In the genomic region with DNA sequence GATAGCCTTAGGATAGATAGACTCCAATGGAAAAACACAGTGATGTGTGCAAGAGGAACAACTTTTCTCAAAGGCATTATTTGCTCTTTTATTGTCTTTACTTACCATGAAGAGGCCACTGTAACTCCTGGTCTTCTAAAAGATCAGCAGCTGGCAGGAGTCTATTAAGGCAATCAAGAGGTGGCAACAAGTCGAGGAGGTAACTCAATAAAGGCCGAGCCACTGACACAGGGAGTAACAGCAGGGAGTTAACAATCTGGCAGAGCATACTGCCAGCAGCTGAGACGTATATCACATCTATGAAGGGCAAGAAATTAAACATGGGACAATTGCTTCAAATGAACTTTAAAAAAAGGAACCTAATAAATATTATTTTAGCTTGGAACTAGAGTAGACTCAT, we compare ENCODE assay signal across 33 cellular contexts.
DNase-seq lines count a peak whose midpoint lies in the region; ATAC-seq and TF ChIP-seq lines count a peak whose summit lies in the region.
"Had no signal": no experiment of that assay in that cellular context is flagged by ENCODE, and none has a peak within 500 bp of the region (broad histone marks: within the 10 kb centered on the region; RNA-seq: fewer than 3 reads in every experiment).

No MANE protein-coding gene starts in this region.

- no peaks in the 10 kb centered on the region for H3K27me3 Mint-ChIP-seq in activated T-helper 17 cell treated with anti-CD3 and anti-CD28 coated beads, Interleukin-2, amount 50 U/mL, for 72 hours
- no peaks in the 10 kb centered on the region for H3K27me3 Mint-ChIP-seq in nephron progenitor cell (ENCODE audit: low read depth, poor library complexity)
- H3K27me3 Mint-ChIP-seq in T-cell, result no peaks in the 10 kb centered on the region
- H3K27me3 Mint-ChIP-seq: activated naive CD8-positive, alpha-beta T cell treated with anti-CD3 and anti-CD28 coated beads, Interleukin-2, amount 50 U/mL, for 24 hours; CD4-positive, CD25-positive, alpha-beta regulatory T cell; memory B cell had no signal

- H3K4me3 Mint-ChIP-seq in activated T-helper 17 cell treated with anti-CD3 and anti-CD28 coated beads, Interleukin-2, amount 50 U/mL, for 72 hours, result no peak overlapping the region
- H3K4me3 Mint-ChIP-seq in nephron progenitor cell, result no peak overlapping the region
- H3K4me3 Mint-ChIP-seq in T-cell, result no peak overlapping the region
- H3K4me3 Mint-ChIP-seq: activated naive CD8-positive, alpha-beta T cell treated with anti-CD3 and anti-CD28 coated beads, Interleukin-2, amount 50 U/mL, for 24 hours; CD4-positive, CD25-positive, alpha-beta regulatory T cell; GM23338; immature natural killer cell; memory B cell had no signal

- H4K8ac ChIP-seq in neuronal stem cell (ENCODE audit: low read depth, low read length), result no peak overlapping the region

- no peak overlapping the region for H3K14ac ChIP-seq in neuronal stem cell (ENCODE audit: low read length)

- peaks cover 86% of the 10 kb centered on the region for H3K36me3 Mint-ChIP-seq in activated T-helper 17 cell treated with anti-CD3 and anti-CD28 coated beads, Interleukin-2, amount 50 U/mL, for 72 hours (ENCODE audit: low read depth)
- H3K36me3 Mint-ChIP-seq in nephron progenitor cell (ENCODE audit: low read depth), result peaks cover 73% of the 10 kb centered on the region
- H3K36me3 Mint-ChIP-seq in T-cell, result peaks cover 60% of the 10 kb centered on the region

- H3K27ac Mint-ChIP-seq in activated T-helper 17 cell treated with anti-CD3 and anti-CD28 coated beads, Interleukin-2, amount 50 U/mL, for 72 hours, result peak overlapping the region; percentile 9
- peak overlapping the region; percentile 44 for H3K27ac Mint-ChIP-seq in nephron progenitor cell
- H3K27ac Mint-ChIP-seq in T-cell, result peak overlapping the region in 1 of 2 donors; percentile 26
- H3K27ac Mint-ChIP-seq: activated naive CD8-positive, alpha-beta T cell treated with anti-CD3 and anti-CD28 coated beads, Interleukin-2, amount 50 U/mL, for 24 hours; GM23338 had no signal

- no peak overlapping the region for H3K23ac ChIP-seq in neuronal stem cell (ENCODE audit: low read depth, low read length, poor library complexity)

- no peak for ATAC-seq in activated T-helper 17 cell treated with anti-CD3 and anti-CD28 coated beads, Interleukin-2, amount 50 U/mL, for 72 hours (replicated peaks)
- no peak for ATAC-seq in T-cell (replicated peaks in 1 of 4)
- ATAC-seq in HG03159 (IDR thresholded peaks at IDR 0.05; ENCODE audit: unreplicated experiment), result no peak
- ATAC-seq: A549; activated naive CD8-positive, alpha-beta T cell treated with anti-CD3 and anti-CD28 coated beads, Interleukin-2, amount 50 U/mL, for 24 hours; left lobe of liver; right lobe of liver; stimulated activated naive CD8-positive, alpha-beta T cell treated with anti-CD3 and anti-CD28 coated beads, Interleukin-15, Interleukin-2, amounts not matched to agents 100 U/mL and 50 U/mL, for 24 hours had no signal

- no peak overlapping the region for H3K4me2 ChIP-seq in neuronal stem cell (ENCODE audit: insufficient read depth, low read length, poor library complexity, severe bottlenecking)
- H3K4me2 ChIP-seq: A549 had no signal

- H3K36me3 ChIP-seq in neuronal stem cell (replicated peaks in 1 of 2; ENCODE audit: control insufficient read depth in 2 of 2, insufficient read depth in 2 of 2, low read length in 2 of 2), result peaks cover 0 to 94% of the 10 kb centered on the region in 2 donors
- H3K36me3 ChIP-seq: prostate gland had no signal

- no peaks in the 10 kb centered on the region for H3K27me3 ChIP-seq in neuronal stem cell (ENCODE audit: control insufficient read depth in 3 of 3, insufficient read depth in 3 of 3, low read depth in 1 of 3, low read length in 3 of 3)
- H3K27me3 ChIP-seq: right lobe of liver, spleen had no signal

- H3K9me3 ChIP-seq in neuronal stem cell (replicated peaks in 1 of 2; ENCODE audit: control insufficient read depth in 2 of 2, insufficient read depth in 1 of 2, low read depth in 1 of 2, low read length in 2 of 2), result no peaks in the 10 kb centered on the region
- H3K9me3 ChIP-seq: A549, prostate gland, right lobe of liver, spleen had no signal

- no peak overlapping the region for H2AK5ac ChIP-seq in neuronal stem cell (ENCODE audit: low read depth, low read length)

- no peak overlapping the region for H4K91ac ChIP-seq in neuronal stem cell (ENCODE audit: low read depth, low read length, poor library complexity)

- H3K4me3 ChIP-seq in neuronal stem cell (ENCODE audit: low read length in 2 of 2), result no peak overlapping the region
- H3K4me3 ChIP-seq: A549, coronary artery, GM23338, prostate gland, right lobe of liver, spleen had no signal

- DNase-seq in NCI-H510A treated with DMSO at 0.1 percent for 48 hours (lab: John Stamatoyannopoulos, UW) (peak; percentile 14), NCI-H510A (lab: John Stamatoyannopoulos, UW) (no peak), NCI-H146 treated with DMSO at 0.1 percent for 48 hours (lab: John Stamatoyannopoulos, UW; ENCODE audit: unreplicated experiment) (peak; percentile 7), nephron progenitor cell (no peak), neuronal stem cell (ENCODE audit: low spot score) (no peak), T-cell (no peak)
- DNase-seq: activated CD4-positive, alpha-beta T cell treated with anti-CD3 and anti-CD28 coated beads for 48 hours; activated gamma-delta T cell; activated naive CD8-positive, alpha-beta T cell treated with anti-CD3 and anti-CD28 coated beads, Interleukin-2, amount 50 U/mL, for 24 hours; activated T-cell treated with anti-CD3 and anti-CD28 coated beads, Interleukin-2, amount 50 U/mL, for 1 hour; AML-193; caudate nucleus; CD4-positive, CD25-positive, alpha-beta regulatory T cell; effector CD8-positive, alpha-beta T cell; immature natural killer cell; NCI-H1105 treated with DMSO at 0.1 percent for 48 hours; NCI-H748 treated with DMSO at 0.1 percent for 48 hours; nucleus accumbens; right lobe of liver; SIG-M5; spleen; stimulated activated CD4-positive, alpha-beta T cell treated with anti-CD3 and anti-CD28 coated beads, Interleukin-2, amount 100 ng/mL, for 24 hours; stimulated activated naive CD8-positive, alpha-beta T cell treated with anti-CD3 and anti-CD28 coated beads, Interleukin-15, Interleukin-2, amounts not matched to agents 100 U/mL and 50 U/mL, for 24 hours; T-helper 9 cell had no signal

- H2BK120ac ChIP-seq in neuronal stem cell (ENCODE audit: low read depth, low read length), result no peak overlapping the region

- no peaks in the 10 kb centered on the region for H3K9me3 Mint-ChIP-seq in activated T-helper 17 cell treated with anti-CD3 and anti-CD28 coated beads, Interleukin-2, amount 50 U/mL, for 72 hours
- H3K9me3 Mint-ChIP-seq in nephron progenitor cell, result no peaks in the 10 kb centered on the region
- no peaks in the 10 kb centered on the region for H3K9me3 Mint-ChIP-seq in T-cell
- H3K9me3 Mint-ChIP-seq: activated naive CD8-positive, alpha-beta T cell treated with anti-CD3 and anti-CD28 coated beads, Interleukin-2, amount 50 U/mL, for 24 hours; CD4-positive, CD25-positive, alpha-beta regulatory T cell; GM23338; immature natural killer cell; memory B cell had no signal

- POLR2A ChIA-PET in T-cell (lab: Charles Lee), result interaction anchor here in 1 of 2 donors (0.5 kb wide), 1 partner anchor 14 kb away, joined by 5 read pairs; no protein-coding TSS in a partner anchor

- H3K9ac ChIP-seq in neuronal stem cell (ENCODE audit: low read depth, low read length, poor library complexity), result no peak overlapping the region

- H2BK12ac ChIP-seq in neuronal stem cell (ENCODE audit: low read length), result no peak overlapping the region

- no peaks in the 10 kb centered on the region for H3K79me1 ChIP-seq in neuronal stem cell (ENCODE audit: low read depth, low read length)

- no peak for TF ChIP-seq CTCF in nephron progenitor cell (IDR thresholded peaks at IDR 0.05)

- WGBS in neuronal stem cell (ENCODE audit: extremely low coverage in 2 of 2, insufficient read length in 2 of 2, insufficient replicate concordance in 1 of 2), 2 donors, result no CpG with 5 or more reads among the region's 3 CpGs

- CTCF ChIA-PET in T-cell (lab: Charles Lee), result interaction anchor here in 1 of 2 donors (1.4 kb wide), 1 partner anchor 24 kb away, joined by 5 read pairs; no protein-coding TSS in a partner anchor

- H3K18ac ChIP-seq in neuronal stem cell (ENCODE audit: low read length), result no peak overlapping the region

- no peak overlapping the region for H2AFZ ChIP-seq in neuronal stem cell (ENCODE audit: low read length)
- H2AFZ ChIP-seq: GM23338 had no signal

- peaks cover 16% of the 10 kb centered on the region for H3K4me1 Mint-ChIP-seq in activated T-helper 17 cell treated with anti-CD3 and anti-CD28 coated beads, Interleukin-2, amount 50 U/mL, for 72 hours
- H3K4me1 Mint-ChIP-seq in nephron progenitor cell, result peaks cover 14% of the 10 kb centered on the region
- peaks cover 13 to 27% (median 13%) of the 10 kb centered on the region in 3 donors for H3K4me1 Mint-ChIP-seq in T-cell
- H3K4me1 Mint-ChIP-seq: immature natural killer cell, memory B cell had no signal

- H2BK15ac ChIP-seq in neuronal stem cell (ENCODE audit: low read length), result no peak overlapping the region

- no peak overlapping the region for H2BK5ac ChIP-seq in neuronal stem cell (ENCODE audit: low read length)

- peaks cover 0 to 2% of the 10 kb centered on the region in 2 donors for H3K4me1 ChIP-seq in neuronal stem cell (ENCODE audit: control insufficient read depth in 2 of 2, insufficient read depth in 1 of 2, low read depth in 1 of 2, low read length in 2 of 2)
- H3K4me1 ChIP-seq: prostate gland, right lobe of liver had no signal

- H3K4ac ChIP-seq in neuronal stem cell (ENCODE audit: low read length), result no peak overlapping the region

- H3K27ac ChIP-seq in neuronal stem cell (replicated peaks; ENCODE audit: low read length), result no peak overlapping the region
- H3K27ac ChIP-seq: A549, coronary artery, prostate gland, right lobe of liver, VCaP had no signal

Comparison
In these comparisons a context has a peak if more than half of its experiments do, and no peak if none do; other contexts are left out.
1. DNase-seq: peak in NCI-H510A treated with DMSO at 0.1 percent for 48 hours (single experiment) and NCI-H146 treated with DMSO at 0.1 percent for 48 hours (single experiment); none in NCI-H510A (single experiment), nephron progenitor cell (single experiment), neuronal stem cell (single experiment) and T-cell (0 of 34).